Comparison of ENCODE assay signal across 15 cellular contexts in the genomic region with DNA sequence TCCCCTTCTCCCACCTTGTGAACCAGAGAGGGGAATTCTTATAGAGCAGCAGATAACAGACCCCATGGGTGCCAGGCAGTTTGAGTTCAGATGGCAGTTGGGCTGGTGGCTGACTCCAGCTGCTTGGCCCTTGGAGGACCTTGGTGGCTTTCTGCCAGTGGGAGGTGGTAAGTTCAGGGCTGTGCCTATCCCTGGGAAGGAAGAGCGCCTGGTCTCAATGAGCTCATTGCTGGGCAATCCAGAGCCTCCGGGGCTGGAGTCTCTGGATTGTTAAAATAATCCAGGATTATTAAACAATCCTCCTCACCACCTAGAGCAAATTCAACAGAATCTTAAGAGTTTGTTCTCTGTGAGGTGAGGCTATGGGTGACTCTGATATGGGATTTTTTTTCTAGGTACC.
DNase-seq lines count a peak whose midpoint lies in the region; ATAC-seq and TF ChIP-seq lines count a peak whose summit lies in the region.
"Had no signal": no experiment of that assay in that cellular context is flagged by ENCODE, and none has a peak within 500 bp of the region (broad histone marks: within the 10 kb centered on the region; RNA-seq: fewer than 3 reads in every experiment).

No MANE protein-coding gene starts in this region.

- ATAC-seq in left cardiac atrium (peak in 1 of 2 donors; percentile 44), upper lobe of right lung (peak; percentile 55)
- ATAC-seq: WTC11 had no signal

- H3K27ac ChIP-seq in left ventricle myocardium inferior (replicated peaks) (no peak overlapping the region), upper lobe of right lung (no peak overlapping the region)
- H3K27ac ChIP-seq: hepatocyte, uterus had no signal

- no peaks in the 10 kb centered on the region for H3K36me3 ChIP-seq in left ventricle myocardium inferior
- H3K36me3 ChIP-seq in upper lobe of right lung = no peaks in the 10 kb centered on the region
- H3K36me3 ChIP-seq: uterus had no signal

- POLR2A ChIA-PET in GM10248 (lab: Yijun Ruan, JAX) = no interaction called here

- no peak overlapping the region for H3K4me3 ChIP-seq in left ventricle myocardium inferior
- no peak overlapping the region for H3K4me3 ChIP-seq in fibroblast of villous mesenchyme (ENCODE audit: low read depth, low read length)
- no peak overlapping the region for H3K4me3 ChIP-seq in upper lobe of right lung
- H3K4me3 ChIP-seq: hepatocyte, uterus had no signal

- H3K9me3 ChIP-seq in left ventricle myocardium inferior (replicated peaks) (no peaks in the 10 kb centered on the region), upper lobe of right lung (no peaks in the 10 kb centered on the region)
- H3K9me3 ChIP-seq: uterus had no signal

- CTCF ChIA-PET in GM10248 (lab: Yijun Ruan, JAX) = no interaction called here

- H3K4me1 ChIP-seq in left ventricle myocardium inferior = no peaks in the 10 kb centered on the region
- no peaks in the 10 kb centered on the region for H3K4me1 ChIP-seq in upper lobe of right lung
- H3K4me1 ChIP-seq: uterus had no signal

- TF ChIP-seq CTCF in left ventricle myocardium inferior (IDR thresholded peaks at IDR 0.05; ENCODE audit: borderline replicate concordance) (no peak), fibroblast of villous mesenchyme (IDR thresholded peaks at IDR 0.05; ENCODE audit: insufficient read depth, low read depth, low read length) (no peak), upper lobe of right lung (IDR thresholded peaks at IDR 0.05) (no peak), GM10248 (IDR thresholded peaks at IDR 0.05; ENCODE audit: control extremely low read depth, extremely low read depth, low read depth, missing control alignments) (no peak)

- DNase-seq in left cardiac atrium = peak; percentile 56
- no peak for DNase-seq in left ventricle myocardium inferior
- DNase-seq in RPMI7951 (ENCODE audit: low read depth) = peak; percentile 79
- DNase-seq in fibroblast of villous mesenchyme (ENCODE audit: low read depth) = peak; percentile 39
- DNase-seq in upper lobe of right lung = no peak
- no peak for DNase-seq in epidermal melanocyte (ENCODE audit: insufficient read length, low spot score)
- no peak for DNase-seq in GM10248 (ENCODE audit: extremely low spot score)
- no peak for DNase-seq in HK-2 (ENCODE audit: unreplicated experiment)
- DNase-seq: activated effector memory CD4-positive, alpha-beta T cell treated with Interleukin-2 at 50 U/mL for 16 hours; cortex of kidney; NCI-H526 treated with DMSO at 0.1 percent for 48 hours; stimulated activated naive CD4-positive, alpha-beta T cell treated with Interleukin-2 at 50 U/mL for 16 hours; uterus had no signal

- H3K27me3 ChIP-seq in left ventricle myocardium inferior (ENCODE audit: low read depth) = no peaks in the 10 kb centered on the region
- no peaks in the 10 kb centered on the region for H3K27me3 ChIP-seq in upper lobe of right lung
- H3K27me3 ChIP-seq: hepatocyte, uterus had no signal

- intact Hi-C loops in left cardiac atrium (cut with DNase I) = no loop called here
- intact Hi-C loops in left ventricle myocardium inferior (cut with micrococcal nuclease) = no loop called here
- intact Hi-C loops in upper lobe of right lung (cut with DNase I) = no loop called here

Comparison
In these comparisons a context has a peak if more than half of its experiments do, and no peak if none do; other contexts are left out.
1. DNase-seq: peak in left cardiac atrium (single experiment), RPMI7951 (single experiment) and fibroblast of villous mesenchyme (single experiment); none in left ventricle myocardium inferior (single experiment), upper lobe of right lung (single experiment), epidermal melanocyte (single experiment), GM10248 (single experiment) and HK-2 (single experiment).